11 cellular contexts compared by ENCODE assay signal in genomic region chr6:33695451-33695855, GRCh38. TPM values are rescaled to one million over a fixed set of nuclear protein-coding genes. Genes with fewer than 3 reads are reported as not detected.
DNase-seq lines count a peak whose midpoint lies in the region; ATAC-seq and TF ChIP-seq lines count a peak whose summit lies in the region.
"Had no signal": no experiment of that assay in that cellular context is flagged by ENCODE, and none has a peak within 500 bp of the region (broad histone marks: within the 10 kb centered on the region; RNA-seq: fewer than 3 reads in every experiment).

No MANE protein-coding gene starts in this region.

- no peak for TF ChIP-seq POLR2A in stomach (IDR thresholded peaks at IDR 0.05)

- H3K4me1 ChIP-seq in foreskin keratinocyte, result peaks cover 26% of the 10 kb centered on the region
- peaks cover 33 to 72% (median 43%) of the 10 kb centered on the region in 4 donors for H3K4me1 ChIP-seq in stomach
- no peaks in the 10 kb centered on the region for H3K4me1 ChIP-seq in ascending aorta

- no peak for TF ChIP-seq EP300 in stomach (IDR thresholded peaks at IDR 0.05)

- TF ChIP-seq CTCF in foreskin keratinocyte (conservative IDR thresholded peaks at IDR 0.05) (no peak), stomach (IDR thresholded peaks at IDR 0.05) (no peak), ascending aorta (IDR thresholded peaks at IDR 0.05) (no peak)

- WGBS in stomach, 5 donors, result 77 to 88% (median 82%) methylated on average over 15 of the region's 15 CpGs

- no peaks in the 10 kb centered on the region for H3K27me3 ChIP-seq in foreskin keratinocyte
- H3K27me3 ChIP-seq in stomach, result no peaks in the 10 kb centered on the region
- no peaks in the 10 kb centered on the region for H3K27me3 ChIP-seq in ascending aorta
- H3K27me3 ChIP-seq: body of pancreas had no signal

- peaks cover 63% of the 10 kb centered on the region for H3K36me3 Mint-ChIP-seq in T-helper 2 cell treated with Interferon-gamma antibody and Interleukin-4, amounts not matched to agents 5 μg/mL and 100 μg/mL, for 36 hours (ENCODE audit: low read depth)
- peaks cover 5% of the 10 kb centered on the region for H3K36me3 Mint-ChIP-seq in T-helper 17 cell (ENCODE audit: low read depth)

- peak overlapping the region; percentile 93 for H3K27ac Mint-ChIP-seq in T-helper 2 cell treated with Interferon-gamma antibody and Interleukin-4, amounts not matched to agents 5 μg/mL and 100 μg/mL, for 36 hours
- H3K27ac Mint-ChIP-seq in T-helper 17 cell, result peak overlapping the region; percentile 99

- DNase-seq in T-helper 2 cell treated with Interferon-gamma antibody and Interleukin-4, amounts not matched to agents 5 μg/mL and 100 μg/mL, for 36 hours (ENCODE audit: low spot score), result no peak
- DNase-seq in T-helper 2 cell (no peak), T-helper 17 cell (no peak), foreskin keratinocyte (peak in 1 of 2 donors; percentile 50), stomach (no peak), ascending aorta (ENCODE audit: low spot score in 2 of 2) (no peak)
- DNase-seq: body of pancreas, H9 had no signal

- peaks cover 60% of the 10 kb centered on the region for H3K4me1 Mint-ChIP-seq in T-helper 2 cell treated with Interferon-gamma antibody and Interleukin-4, amounts not matched to agents 5 μg/mL and 100 μg/mL, for 36 hours (ENCODE audit: low read depth)
- peaks cover 54% of the 10 kb centered on the region for H3K4me1 Mint-ChIP-seq in T-helper 17 cell

- intact Hi-C loops in stomach (cut with DNase I; ENCODE audit: low total_unique reads) (no loop called here), ascending aorta (cut with DNase I) (no loop called here)

- no peaks in the 10 kb centered on the region for H3K9me3 Mint-ChIP-seq in T-helper 2 cell treated with Interferon-gamma antibody and Interleukin-4, amounts not matched to agents 5 μg/mL and 100 μg/mL, for 36 hours
- H3K9me3 Mint-ChIP-seq: H9 had no signal

- H3K4me3 ChIP-seq in stomach (no peak overlapping the region), ascending aorta (no peak overlapping the region)
- H3K4me3 ChIP-seq: body of pancreas, GM12878 had no signal

- no peaks in the 10 kb centered on the region for H3K27me3 Mint-ChIP-seq in T-helper 2 cell treated with Interferon-gamma antibody and Interleukin-4, amounts not matched to agents 5 μg/mL and 100 μg/mL, for 36 hours (ENCODE audit: low read depth)
- H3K27me3 Mint-ChIP-seq in T-helper 17 cell, result no peaks in the 10 kb centered on the region

- ATAC-seq in T-helper 17 cell (no peak), foreskin keratinocyte (peak; percentile 11), GM21619 (IDR thresholded peaks at IDR 0.05; ENCODE audit: unreplicated experiment) (no peak), GM21717 (IDR thresholded peaks at IDR 0.05; ENCODE audit: unreplicated experiment) (no peak)
- ATAC-seq: body of pancreas, GM12878 had no signal

- no peak overlapping the region for H3K4me3 Mint-ChIP-seq in T-helper 2 cell treated with Interferon-gamma antibody and Interleukin-4, amounts not matched to agents 5 μg/mL and 100 μg/mL, for 36 hours
- H3K4me3 Mint-ChIP-seq in T-helper 17 cell, result no peak overlapping the region
- H3K4me3 Mint-ChIP-seq: H9 had no signal

- H3K9me3 ChIP-seq in T-helper 17 cell (ENCODE audit: control insufficient read depth, low read length, poor library complexity, severe bottlenecking), result no peaks in the 10 kb centered on the region
- H3K9me3 ChIP-seq in stomach, result no peaks in the 10 kb centered on the region
- H3K9me3 ChIP-seq in ascending aorta, result no peaks in the 10 kb centered on the region
- H3K9me3 ChIP-seq: body of pancreas had no signal

- H3K27ac ChIP-seq in foreskin keratinocyte, result peak overlapping the region; percentile 82
- H3K27ac ChIP-seq in stomach, result peak overlapping the region in 4 of 5 donors; percentile 41 to 77 (median 56)
- H3K27ac ChIP-seq in ascending aorta, result peak overlapping the region in 1 of 2 donors; percentile 20

- peaks cover 40 to 97% (median 88%) of the 10 kb centered on the region in 4 donors for H3K36me3 ChIP-seq in stomach
- peaks cover 6 to 10% of the 10 kb centered on the region in 2 donors for H3K36me3 ChIP-seq in ascending aorta

RNA-seq across cellular contexts. Expression of gene UQCC2, which starts 16.0 kb away (rescaled TPM):
- total RNA-seq in T-helper 17 cell, result 10 to 100 TPM; 17.3 to 19.8 TPM
- total RNA-seq in foreskin keratinocyte, result 137 and 154 TPM in 2 replicates
- 226 and 259 TPM in 2 replicates for polyA plus RNA-seq in foreskin keratinocyte
- total RNA-seq in stomach, result 10 to 100 TPM in 3 of 5 donors, 1 to 10 TPM in 2; 4.7 to 25.4 (median 15.4) TPM
- polyA plus RNA-seq in stomach, result 100 to 1,000 TPM in 1 of 3 donors, 10 to 100 TPM in 2; 83.1 to 109 (median 93.7) TPM
- total RNA-seq in ascending aorta, result 2.6 TPM

RNA-seq across cellular contexts. Expression of gene IP6K3, which starts 51.3 kb away (rescaled TPM):
- total RNA-seq in T-helper 17 cell, result not detected
- not detected in 2 replicates for total RNA-seq in foreskin keratinocyte
- not detected in 2 replicates for polyA plus RNA-seq in foreskin keratinocyte
- 10 to 100 TPM in 1 of 5 donors, 1 to 10 TPM in 1, under 1 TPM in 1, not detected in 2; 0.58 to 73.5 (median 1.1) TPM for total RNA-seq in stomach
- polyA plus RNA-seq in stomach, result 1 to 10 TPM; 1.3 to 3.4 (median 2.5) TPM
- total RNA-seq in ascending aorta, result not detected
- total RNA-seq: body of pancreas, GM12878 had no signal
